ENCODE assay signal across 11 cellular contexts in genomic region chr12:132449565-132450390, GRCh38. TPM values are rescaled to one million over a fixed set of nuclear protein-coding genes. Genes with fewer than 3 reads are reported as not detected.
DNase-seq lines count a peak whose midpoint lies in the region; ATAC-seq and TF ChIP-seq lines count a peak whose summit lies in the region.
"Had no signal": no experiment of that assay in that cellular context is flagged by ENCODE, and none has a peak within 500 bp of the region (broad histone marks: within the 10 kb centered on the region; RNA-seq: fewer than 3 reads in every experiment).

No MANE protein-coding gene starts in this region.

- ATAC-seq in GM18870 (IDR thresholded peaks at IDR 0.05; ENCODE audit: unreplicated experiment) (peak; percentile 67), GM21576 (IDR thresholded peaks at IDR 0.05; ENCODE audit: unreplicated experiment) (peak; percentile 77), HG03460 (IDR thresholded peaks at IDR 0.05; ENCODE audit: unreplicated experiment) (peak; percentile 67)

- H3K4me3 Mint-ChIP-seq in nephron, result peak overlapping the region in 1 of 3 experiments; percentile 38

- H3K36me3 ChIP-seq in colonic mucosa, result no peaks in the 10 kb centered on the region
- H3K36me3 ChIP-seq: SJSA1 had no signal

- H3K9ac ChIP-seq in colonic mucosa (ENCODE audit: low read depth in 2 of 2, low read length in 2 of 2), result no peak overlapping the region

- H3K27me3 ChIP-seq in colonic mucosa, result no peaks in the 10 kb centered on the region
- H3K27me3 ChIP-seq: SJSA1 had no signal

- no peaks in the 10 kb centered on the region for H3K9me3 ChIP-seq in colonic mucosa
- H3K9me3 ChIP-seq: SJSA1 had no signal

- DNase-seq in inferior parietal cortex (ENCODE audit: extremely low spot score) (no peak), colonic mucosa (no peak), amniotic stem cell (lab: John Stamatoyannopoulos, UW) (no peak)
- DNase-seq: activated naive CD4-positive, alpha-beta T cell treated with Interleukin-2 at 50 U/mL for 16 hours; mesendoderm; stimulated activated CD4-positive, alpha-beta T cell treated with anti-CD3 and anti-CD28 coated beads, Interleukin-4, amount 100 ng/mL, for 4 hours had no signal

- peaks cover 19% of the 10 kb centered on the region for H3K27me3 Mint-ChIP-seq in nephron (ENCODE audit: low read depth)

- H3K9me3 Mint-ChIP-seq in nephron, result peaks cover 6% of the 10 kb centered on the region

- H3K4me1 ChIP-seq in colonic mucosa, result no peaks in the 10 kb centered on the region
- H3K4me1 ChIP-seq: SJSA1 had no signal

- H3K27ac ChIP-seq in colonic mucosa, result no peak overlapping the region
- H3K27ac ChIP-seq: SJSA1 had no signal

- intact Hi-C loops in colonic mucosa (cut with DNase I), result no loop called here

- H3K27ac Mint-ChIP-seq in nephron, result peak overlapping the region; percentile 55 to 88 (median 81)

- no peaks in the 10 kb centered on the region for H3K36me3 Mint-ChIP-seq in nephron (ENCODE audit: low read depth)

- H3K4me1 Mint-ChIP-seq in nephron, result peaks cover 52% of the 10 kb centered on the region

- TF ChIP-seq CTCF in nephron (IDR thresholded peaks at IDR 0.05; ENCODE audit: unreplicated experiment in 3 of 3) (no peak), colonic mucosa (IDR thresholded peaks at IDR 0.05) (no peak)

- no peak overlapping the region for H3K4me3 ChIP-seq in colonic mucosa
- H3K4me3 ChIP-seq: SJSA1 had no signal

RNA-seq across cellular contexts. Expression of gene FBRSL1, which starts 40.2 kb away (rescaled TPM):
- 100 to 1,000 TPM in 1 of 2 donors, 10 to 100 TPM in 1; 51.9 to 101 TPM for total RNA-seq in colonic mucosa
